In the genomic region with DNA sequence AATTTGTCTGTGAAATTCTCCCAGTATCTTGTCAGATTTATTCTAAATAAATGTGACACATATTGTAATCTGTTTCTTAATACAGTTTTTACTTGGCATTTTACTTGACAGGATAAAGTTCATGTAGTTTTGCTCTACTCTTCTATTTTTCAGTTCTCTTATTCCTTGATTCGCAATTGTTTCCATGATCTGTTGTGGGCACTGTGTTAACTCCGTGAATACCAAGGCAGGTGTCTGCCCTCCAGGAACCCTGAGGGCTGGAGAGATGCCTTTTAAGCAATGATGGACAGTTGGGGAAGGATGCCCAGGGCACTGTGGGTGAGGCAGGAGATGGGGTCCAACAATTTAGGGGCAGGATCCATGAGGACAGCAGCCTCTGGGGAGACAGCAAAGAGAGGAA, we compare ENCODE assay signal across 17 cellular contexts. TPM values are rescaled to one million over a fixed set of nuclear protein-coding genes. Genes with fewer than 3 reads are reported as not detected.
DNase-seq lines count a peak whose midpoint lies in the region; ATAC-seq, FAIRE-seq and TF ChIP-seq lines count a peak whose summit lies in the region.
"Had no signal": no experiment of that assay in that cellular context is flagged by ENCODE, and none has a peak within 500 bp of the region (broad histone marks: within the 10 kb centered on the region; RNA-seq: fewer than 3 reads in every experiment).

No MANE protein-coding gene starts in this region.

- TF ChIP-seq POLR2A in sigmoid colon (IDR thresholded peaks at IDR 0.05), result no peak

- H3K27ac Mint-ChIP-seq in astrocyte (ENCODE audit: unreplicated experiment), result no peak overlapping the region
- no peak overlapping the region for H3K27ac Mint-ChIP-seq in effector memory CD8-positive, alpha-beta T cell
- H3K27ac Mint-ChIP-seq in GM23338, result no peak overlapping the region
- H3K27ac Mint-ChIP-seq: activated naive CD4-positive, alpha-beta T cell treated with anti-CD3 and anti-CD28 coated beads, Interleukin-2, amount 50 U/mL, for 72 hours; stimulated activated naive CD8-positive, alpha-beta T cell treated with anti-CD3 and anti-CD28 coated beads, Interleukin-15, Interleukin-2, amounts not matched to agents 100 ng/mL and 50 ng/mL, for 24 hours had no signal

- H3K4me3 ChIP-seq in AG04449 (ENCODE audit: low read depth, low read length), result peak overlapping the region; percentile 92
- no peak overlapping the region for H3K4me3 ChIP-seq in astrocyte (ENCODE audit: insufficient read depth, low read depth, low read length)
- H3K4me3 ChIP-seq in fibroblast of pulmonary artery (replicated peaks; ENCODE audit: low read depth, low read length), result peak overlapping the region; percentile 58
- peak overlapping the region in 1 of 4 donors; percentile 52 for H3K4me3 ChIP-seq in sigmoid colon
- no peak overlapping the region for H3K4me3 ChIP-seq in GM23338
- H3K4me3 ChIP-seq: SJSA1 had no signal

- peaks cover 35% of the 10 kb centered on the region for H3K36me3 Mint-ChIP-seq in astrocyte (ENCODE audit: low read depth, unreplicated experiment)
- H3K36me3 Mint-ChIP-seq in effector memory CD8-positive, alpha-beta T cell (ENCODE audit: insufficient read depth), result no peaks in the 10 kb centered on the region
- H3K36me3 Mint-ChIP-seq in GM23338 (ENCODE audit: low read depth), result peaks cover 6% of the 10 kb centered on the region; the same call in 1 of the 3 replicates

- WGBS in sigmoid colon, 2 donors, result 90% methylated on average over 2 of the region's 2 CpGs

- H3K36me3 ChIP-seq in astrocyte (ENCODE audit: insufficient read depth, low read length) (no peaks in the 10 kb centered on the region), sigmoid colon (no peaks in the 10 kb centered on the region), GM23338 (ENCODE audit: insufficient read depth) (no peaks in the 10 kb centered on the region)
- H3K36me3 ChIP-seq: SJSA1 had no signal

- CTCF ChIA-PET in AG04449 (lab: Yijun Ruan, JAX), result interaction anchor here (5.4 to 12.3 kb wide), 2 partner anchors 387 to 390 kb away, joined by 47 to 493 read pairs; no protein-coding TSS in a partner anchor

- H3K27me3 Mint-ChIP-seq in astrocyte (ENCODE audit: low read depth, unreplicated experiment), result peaks cover 68% of the 10 kb centered on the region
- H3K27me3 Mint-ChIP-seq in effector memory CD8-positive, alpha-beta T cell, result peaks cover 37 to 50% of the 10 kb centered on the region in 2 donors
- peaks cover 38% of the 10 kb centered on the region for H3K27me3 Mint-ChIP-seq in GM23338 (ENCODE audit: insufficient read depth, low read depth, poor library complexity)

- no peaks in the 10 kb centered on the region for H3K27me3 ChIP-seq in astrocyte (ENCODE audit: insufficient read depth, low read length)
- H3K27me3 ChIP-seq in sigmoid colon, result peaks cover 13 to 33% (median 30%) of the 10 kb centered on the region in 3 donors
- H3K27me3 ChIP-seq in GM23338 (ENCODE audit: insufficient read depth), result peaks cover 52% of the 10 kb centered on the region
- H3K27me3 ChIP-seq: SJSA1 had no signal

- H4K20me1 ChIP-seq in astrocyte (ENCODE audit: insufficient read depth, low read length) (no peaks in the 10 kb centered on the region), GM23338 (replicated peaks; ENCODE audit: insufficient read depth) (no peaks in the 10 kb centered on the region)

- 0 out of 2 replicates have a peak, but pooled peaks cover 4% of the 10 kb centered on the region for H3K9me2 ChIP-seq in GM23338 (ENCODE audit: insufficient read depth)

- H3K4me1 ChIP-seq in astrocyte (ENCODE audit: insufficient read depth, low read length) (peaks cover 18% of the 10 kb centered on the region), sigmoid colon (peaks cover 0 to 22% (median 18%) of the 10 kb centered on the region in 4 donors), GM23338 (ENCODE audit: insufficient read depth) (peaks cover 27% of the 10 kb centered on the region)
- H3K4me1 ChIP-seq: SJSA1 had no signal

- intact Hi-C loops in sigmoid colon (cut with DNase I), result no loop called here

- no peaks in the 10 kb centered on the region for H3K4me1 Mint-ChIP-seq in astrocyte (ENCODE audit: low read depth, unreplicated experiment)
- peaks cover 3 to 11% of the 10 kb centered on the region in 2 donors for H3K4me1 Mint-ChIP-seq in effector memory CD8-positive, alpha-beta T cell (ENCODE audit: low read depth in 2 of 2)
- H3K4me1 Mint-ChIP-seq in GM23338, result peaks cover 28% of the 10 kb centered on the region

- peaks cover 2% of the 10 kb centered on the region for H3K79me2 ChIP-seq in astrocyte (ENCODE audit: insufficient read depth, low read length)
- H3K79me2 ChIP-seq in GM23338 (replicated peaks; ENCODE audit: insufficient read depth), result no peaks in the 10 kb centered on the region

- H3K9me3 Mint-ChIP-seq in astrocyte (ENCODE audit: unreplicated experiment), result peaks cover 11% of the 10 kb centered on the region
- no peaks in the 10 kb centered on the region for H3K9me3 Mint-ChIP-seq in effector memory CD8-positive, alpha-beta T cell
- 0 out of 3 replicates have a peak, but pooled peaks cover 2% of the 10 kb centered on the region for H3K9me3 Mint-ChIP-seq in GM23338
- H3K9me3 Mint-ChIP-seq: activated naive CD4-positive, alpha-beta T cell treated with anti-CD3 and anti-CD28 coated beads, Interleukin-2, amount 50 U/mL, for 72 hours; stimulated activated naive CD8-positive, alpha-beta T cell treated with anti-CD3 and anti-CD28 coated beads, Interleukin-15, Interleukin-2, amounts not matched to agents 100 ng/mL and 50 ng/mL, for 24 hours had no signal

- POLR2A ChIA-PET in AG04449 (lab: Yijun Ruan, JAX), result interaction anchor here (1.1 kb wide), 1 partner anchor 381 kb away, joined by 4 read pairs; no protein-coding TSS in a partner anchor

- H3K9ac ChIP-seq in astrocyte (ENCODE audit: low read length), result no peak overlapping the region

- H3K4me3 Mint-ChIP-seq in astrocyte (ENCODE audit: unreplicated experiment), result no peak overlapping the region
- no peak overlapping the region for H3K4me3 Mint-ChIP-seq in effector memory CD8-positive, alpha-beta T cell
- H3K4me3 Mint-ChIP-seq in GM23338, result no peak overlapping the region
- H3K4me3 Mint-ChIP-seq: stimulated activated naive CD8-positive, alpha-beta T cell treated with anti-CD3 and anti-CD28 coated beads, Interleukin-15, Interleukin-2, amounts not matched to agents 100 ng/mL and 50 ng/mL, for 24 hours had no signal

- H3K9me3 ChIP-seq in astrocyte (ENCODE audit: insufficient read depth, low read depth, low read length) (no peaks in the 10 kb centered on the region), sigmoid colon (no peaks in the 10 kb centered on the region)
- H3K9me3 ChIP-seq: SJSA1 had no signal

- ATAC-seq in effector memory CD8-positive, alpha-beta T cell (replicated peaks), result no peak
- no peak for ATAC-seq in GM23338
- ATAC-seq in HG02884 (IDR thresholded peaks at IDR 0.05; ENCODE audit: unreplicated experiment), result no peak
- ATAC-seq: activated naive CD4-positive, alpha-beta T cell treated with anti-CD3 and anti-CD28 coated beads, Interleukin-2, amount 50 U/mL, for 72 hours had no signal

- TF ChIP-seq CTCF in AG04449 (IDR thresholded peaks at IDR 0.05; ENCODE audit: insufficient read depth, low read length, missing control alignments) (no peak), astrocyte (IDR thresholded peaks at IDR 0.05; ENCODE audit: insufficient read depth, low read depth, low read length) (no peak), fibroblast of pulmonary artery (IDR thresholded peaks at IDR 0.05; ENCODE audit: low read length, missing control alignments) (no peak), sigmoid colon (IDR thresholded peaks at IDR 0.05) (no peak), GM23338 (conservative IDR thresholded peaks at IDR 0.05; ENCODE audit: low read depth in 2 of 2) (no peak)

- no peak overlapping the region for H3K27ac ChIP-seq in astrocyte (ENCODE audit: low read depth, low read length)
- peak overlapping the region in 3 of 4 donors; percentile 10 to 45 (median 42) for H3K27ac ChIP-seq in sigmoid colon
- H3K27ac ChIP-seq in GM23338 (ENCODE audit: low read depth), result no peak overlapping the region
- H3K27ac ChIP-seq: SJSA1 had no signal

- peaks cover 18% of the 10 kb centered on the region for H3F3A ChIP-seq in GM23338 (replicated peaks; ENCODE audit: low read depth)

- DNase-seq in AG04449 (ENCODE audit: low read depth, low spot score) (no peak), astrocyte (ENCODE audit: low read depth) (no peak), fibroblast of pulmonary artery (ENCODE audit: low read depth) (no peak), sigmoid colon (no peak), amygdala (lab: John Stamatoyannopoulos, UW) (no peak), GM23338 (ENCODE audit: low spot score) (no peak)
- DNase-seq in effector memory CD8-positive, alpha-beta T cell, result no peak
- DNase-seq: cerebellar nuclear complex, COR-L47, KBM-7, NCI-H1048, T1000 had no signal

- TF ChIP-seq EP300 in sigmoid colon (IDR thresholded peaks at IDR 0.05), result no peak

- H3K4me2 ChIP-seq in astrocyte (ENCODE audit: low read length), result peak overlapping the region; percentile 55
- H3K4me2 ChIP-seq in GM23338, result no peak overlapping the region

- H2AFZ ChIP-seq in astrocyte (ENCODE audit: low read depth, low read length), result no peak overlapping the region
- H2AFZ ChIP-seq in GM23338, result no peak overlapping the region

- FAIRE-seq in astrocyte (lab: Jason Lieb, UNC), result no peak

TF ChIP-seq in GM23338, 12 proteins besides CTCF, POLR2A, EP300 and RAD21 (continues in another document):
- TF ChIP-seq POLR2AphosphoS5 (IDR thresholded peaks at IDR 0.05; ENCODE audit: low read depth) (no peak), STAT1 (IDR thresholded peaks at IDR 0.05; ENCODE audit: unreplicated experiment) (no peak)

RNA-seq across cellular contexts. Expression of a gene that starts 3.1 kb away (rescaled TPM):
- total RNA-seq in astrocyte, result 0.22 and 0.70 TPM in 2 replicates
- 10 to 100 TPM in 3 of 4 donors, 1 to 10 TPM in 1; 4.6 to 22.2 (median 16.6) TPM for total RNA-seq in sigmoid colon
- polyA plus RNA-seq in sigmoid colon, result 1 to 10 TPM in 2 of 3 donors, under 1 TPM in 1; 0.23 to 6.0 (median 3.2) TPM
- 8.1 and 8.3 TPM in 2 replicates for total RNA-seq in GM23338 (2014; rRNA removed; shearing (Covaris generic))
- polyA plus RNA-seq in GM23338 (2016; fragmentation: Nextera tagmentation; extraction: Ambion mirVana), result 5.2 and 6.8 TPM in 2 replicates
- total RNA-seq: activated naive CD4-positive, alpha-beta T cell treated with anti-CD3 and anti-CD28 coated beads, Interleukin-2, amount 50 U/mL, for 72 hours; myocyte had no signal

Comparison
In these comparisons a context has a peak if more than half of its experiments do, and no peak if none do; other contexts are left out.
1. H3K4me3 ChIP-seq: peak in AG04449 (single experiment) and fibroblast of pulmonary artery (single experiment); none in astrocyte (single experiment) and GM23338 (single experiment).
2. H3K27ac ChIP-seq: peak in sigmoid colon (3 of 4); none in astrocyte (single experiment) and GM23338 (single experiment).